Comparison of ENCODE assay signal across 8 cellular contexts in genomic region chr16:21083729-21084268, GRCh38.
DNase-seq lines count a peak whose midpoint lies in the region; ATAC-seq and TF ChIP-seq lines count a peak whose summit lies in the region.

No MANE protein-coding gene starts in this region.

- WGBS in adrenal gland, 4 donors = 12 to 37% (median 33%) methylated on average over 4 to 6 of the region's 6 CpGs
- 31% methylated on average over 6 of the region's 6 CpGs for WGBS in right cardiac atrium

- DNase-seq in Calu3 (peak; percentile 82), HUDEP-2 (lab: John Stamatoyannopoulos, UW; ENCODE audit: unreplicated experiment in 76 of 76) (peak in 39 of 76 experiments; percentile 1 to 53 (median 24)), SKM-1 (lab: John Stamatoyannopoulos, UW; ENCODE audit: unreplicated experiment) (peak; percentile 57), adrenal gland (peak; percentile 52 to 82 (median 69)), right cardiac atrium (peak; percentile 70 to 86 (median 85)), retinal pigment epithelial cell (ENCODE audit: low read depth) (no peak)

- H3K4me3 Mint-ChIP-seq in Calu3 (ENCODE audit: low read depth, unreplicated experiment) = no peak overlapping the region

- no peaks in the 10 kb centered on the region for H3K36me3 ChIP-seq in adrenal gland (replicated peaks in 1 of 2)

- H3K4me3 ChIP-seq in adrenal gland (no peak overlapping the region), right cardiac atrium (ENCODE audit: low read length) (no peak overlapping the region), retinal pigment epithelial cell (ENCODE audit: low read length) (no peak overlapping the region)

- H3K27ac ChIP-seq in adrenal gland (no peak overlapping the region), right cardiac atrium (ENCODE audit: low read length) (no peak overlapping the region)

- peaks cover 7% of the 10 kb centered on the region for H3K4me1 Mint-ChIP-seq in Calu3 (ENCODE audit: low read depth, unreplicated experiment)

- H3K9me3 Mint-ChIP-seq in Calu3 (ENCODE audit: low read depth, unreplicated experiment) = no peaks in the 10 kb centered on the region

- no peak overlapping the region for H3K27ac Mint-ChIP-seq in Calu3 (ENCODE audit: unreplicated experiment)

- intact Hi-C loops in Calu3 (cut with micrococcal nuclease; ENCODE audit: unreplicated experiment) = loop anchor here (1.0 kb wide), 2 partner anchors 233 to 284 kb away; no protein-coding TSS in a partner anchor
- intact Hi-C loops in adrenal gland (cut with DNase I) = loop anchor here (5.0 to 10.0 kb wide), 2 partner anchors 239 to 281 kb away; no protein-coding TSS in a partner anchor
- intact Hi-C loops in right cardiac atrium (cut with DNase I) = loop anchor here (2.0 to 10.0 kb wide), 5 partner anchors 231 to 279 kb away; partner anchors contain the start of genes ERI2 (in 1 of the 4) and REXO5 (in 1 of the 4)

- no TSS peak for BruUV-seq in Calu3 (replicated peaks; lab: Mats Ljungman, UMichigan)

- TF ChIP-seq POLR2A in adrenal gland (IDR thresholded peaks at IDR 0.05) = no peak

- ATAC-seq in right cardiac atrium (peak; percentile 94 to 95), HG03095 (IDR thresholded peaks at IDR 0.05; ENCODE audit: unreplicated experiment) (no peak), GM18517 (IDR thresholded peaks at IDR 0.05; ENCODE audit: unreplicated experiment) (no peak)

- H3K27me3 ChIP-seq in adrenal gland = no peaks in the 10 kb centered on the region
- H3K27me3 ChIP-seq in right cardiac atrium (ENCODE audit: control insufficient read depth, insufficient read depth) = no peaks in the 10 kb centered on the region

- no peaks in the 10 kb centered on the region for H3K36me3 Mint-ChIP-seq in Calu3 (ENCODE audit: insufficient read depth, unreplicated experiment)

- CTCF ChIA-PET in Calu3 (lab: Charles Lee) = interaction anchor here (2.0 kb wide), 1 partner anchor 233 kb away, joined by 10 read pairs; no protein-coding TSS in a partner anchor

- no peaks in the 10 kb centered on the region for H3K4me1 ChIP-seq in adrenal gland (replicated peaks in 1 of 2)
- H3K4me1 ChIP-seq in right cardiac atrium (ENCODE audit: control insufficient read depth, insufficient read depth, low read length) = no peaks in the 10 kb centered on the region

- no peaks in the 10 kb centered on the region for H3K27me3 Mint-ChIP-seq in Calu3 (ENCODE audit: unreplicated experiment)

- TF ChIP-seq CTCF in Calu3 (IDR thresholded peaks at IDR 0.05; ENCODE audit: unreplicated experiment) (peak; percentile 82), adrenal gland (IDR thresholded peaks at IDR 0.05) (peak; percentile 53 to 85 (median 77)), retinal pigment epithelial cell (conservative IDR thresholded peaks at IDR 0.05; ENCODE audit: low read depth, low read length) (peak; percentile 78)

- H3K9me3 ChIP-seq in adrenal gland (replicated peaks in 1 of 3) (no peaks in the 10 kb centered on the region), right cardiac atrium (ENCODE audit: control insufficient read depth, low read length) (no peaks in the 10 kb centered on the region)

Comparison
In these comparisons a context has a peak if more than half of its experiments do, and no peak if none do; other contexts are left out.
1. ATAC-seq: peak in right cardiac atrium (2 of 2); none in HG03095 (single experiment) and GM18517 (single experiment).
2. Peak in every context shown above with its lines, with median percentiles within 50 percentile points of each other: CTCF ChIP-seq.